8 cellular contexts compared by ENCODE assay signal in genomic region chr4:37389967-37390580, GRCh38.
A peak's percentile ranks its signal among the peaks of the same experiment; 100 is the strongest.
DNase-seq lines count a peak whose midpoint lies in the region; ATAC-seq and TF ChIP-seq lines count a peak whose summit lies in the region.

No MANE protein-coding gene starts in this region.

- H3K9me3 Mint-ChIP-seq in activated T-helper 2 cell treated with anti-CD3 and anti-CD28 coated beads, Interferon-gamma antibody, Interleukin-2, Interleukin-4, amounts not matched to agents 10 μg/mL and 5 μg/mL and 100 μg/mL, durations not matched to agents 14 hours and 24 hours and 36 hours, result no peaks in the 10 kb centered on the region

- H3K4me1 ChIP-seq in mammary epithelial cell (ENCODE audit: insufficient read depth, low read length), result no peaks in the 10 kb centered on the region
- peaks cover 7% of the 10 kb centered on the region for H3K4me1 ChIP-seq in lower lobe of right lung

- WGBS in mammary epithelial cell (ENCODE audit: low coverage, missing lambda C conversion rate), result 27% methylated on average over 7 of the region's 7 CpGs

- H3K4me3 Mint-ChIP-seq in activated T-helper 2 cell treated with anti-CD3 and anti-CD28 coated beads, Interferon-gamma antibody, Interleukin-2, Interleukin-4, amounts not matched to agents 10 μg/mL and 5 μg/mL and 100 μg/mL, durations not matched to agents 14 hours and 24 hours and 36 hours (ENCODE audit: low read depth), result no peak overlapping the region

- intact Hi-C loops in mammary epithelial cell (cut with micrococcal nuclease) (loop anchor here (1.0 kb wide), 1 partner anchor 1039 kb away; no protein-coding TSS in a partner anchor), lower lobe of right lung (cut with DNase I) (no loop called here)
- intact Hi-C loops in activated T-helper 2 cell treated with anti-CD3 and anti-CD28 coated beads, Interferon-gamma antibody, Interleukin-2, Interleukin-4, amounts not matched to agents 10 μg/mL and 5 μg/mL and 100 μg/mL, durations not matched to agents 14 hours and 24 hours and 36 hours (cut with micrococcal nuclease), result loop anchor here (5.0 to 10.0 kb wide), 2 partner anchors 985 to 1038 kb away; no protein-coding TSS in a partner anchor

- H3K27me3 ChIP-seq in mammary epithelial cell (ENCODE audit: insufficient read depth, low read length) (no peaks in the 10 kb centered on the region), lower lobe of right lung (ENCODE audit: low read depth) (no peaks in the 10 kb centered on the region)

- H3K9me3 ChIP-seq in mammary epithelial cell (replicated peaks; ENCODE audit: insufficient read depth, low read length) (no peaks in the 10 kb centered on the region), lower lobe of right lung (no peaks in the 10 kb centered on the region)

- no peak overlapping the region for H3K9ac ChIP-seq in mammary epithelial cell (ENCODE audit: insufficient read depth, low read length)

- CTCF ChIA-PET in mammary epithelial cell (lab: Charles Lee; ENCODE audit: low non-redundant PET), result no interaction called here

- no TSS peak for BruUV-seq in mammary epithelial cell (replicated peaks; lab: Mats Ljungman, UMichigan)

- DNase-seq in NCI-H82 (lab: John Stamatoyannopoulos, UW), result peak; percentile 66
- no peak for DNase-seq in NCI-H82 treated with DMSO at 0.1 percent for 48 hours (lab: John Stamatoyannopoulos, UW; ENCODE audit: unreplicated experiment)
- DNase-seq in NOMO-1 (lab: John Stamatoyannopoulos, UW; ENCODE audit: unreplicated experiment in 2 of 2), result peak; percentile 71 to 73
- DNase-seq in mammary epithelial cell, result peak; percentile 29
- DNase-seq in lower lobe of right lung, result no peak
- DNase-seq in activated T-helper 2 cell treated with anti-CD3 and anti-CD28 coated beads, Interferon-gamma antibody, Interleukin-2, Interleukin-4, amounts not matched to agents 10 μg/mL and 5 μg/mL and 100 μg/mL, durations not matched to agents 14 hours and 24 hours and 36 hours (ENCODE audit: low spot score), result no peak

- H3K4me3 ChIP-seq in mammary epithelial cell (replicated peaks in 1 of 3; ENCODE audit: insufficient read depth in 1 of 3, low read depth in 2 of 3, low read length in 3 of 3) (no peak overlapping the region), lower lobe of right lung (no peak overlapping the region)

- no peaks in the 10 kb centered on the region for H4K20me1 ChIP-seq in mammary epithelial cell (ENCODE audit: insufficient read depth, low read length)

- H3K36me3 ChIP-seq in mammary epithelial cell (ENCODE audit: insufficient read depth, low read length) (no peaks in the 10 kb centered on the region), lower lobe of right lung (no peaks in the 10 kb centered on the region)

- H3K4me1 Mint-ChIP-seq in activated T-helper 2 cell treated with anti-CD3 and anti-CD28 coated beads, Interferon-gamma antibody, Interleukin-2, Interleukin-4, amounts not matched to agents 10 μg/mL and 5 μg/mL and 100 μg/mL, durations not matched to agents 14 hours and 24 hours and 36 hours (ENCODE audit: low read depth), result peaks cover 8% of the 10 kb centered on the region

- no peak overlapping the region for H2AFZ ChIP-seq in mammary epithelial cell (ENCODE audit: low read depth, low read length)

- peaks cover 2% of the 10 kb centered on the region for H3K27me3 Mint-ChIP-seq in activated T-helper 2 cell treated with anti-CD3 and anti-CD28 coated beads, Interferon-gamma antibody, Interleukin-2, Interleukin-4, amounts not matched to agents 10 μg/mL and 5 μg/mL and 100 μg/mL, durations not matched to agents 14 hours and 24 hours and 36 hours (ENCODE audit: low read depth)

- in situ Hi-C loops in mammary epithelial cell (cut with MboI; ENCODE audit: low sequenced_read_pairs in 2 of 2), result loop anchor here in 1 of 2 donors (25.0 kb wide), 1 partner anchor 978 kb away; no protein-coding TSS in a partner anchor

- dilution Hi-C loops in mammary epithelial cell (cut with HindIII; ENCODE audit: low sequenced_read_pairs), result no loop called here

- H3K4me2 ChIP-seq in mammary epithelial cell (ENCODE audit: insufficient read depth, low read depth, low read length), result no peak overlapping the region

- peak; percentile 71 to 74 for TF ChIP-seq CTCF in mammary epithelial cell (conservative IDR thresholded peaks at IDR 0.05 in 1 of 2, IDR thresholded peaks at IDR 0.05 in 1 of 2; ENCODE audit: extremely low read depth in 1 of 2, insufficient read depth in 1 of 2, low read depth in 1 of 2, low read length in 2 of 2)
- peak; percentile 68 for TF ChIP-seq CTCF in lower lobe of right lung (IDR thresholded peaks at IDR 0.05)

- no peaks in the 10 kb centered on the region for H3K79me2 ChIP-seq in mammary epithelial cell (ENCODE audit: insufficient read depth, low read length)

- peak; percentile 80 for ATAC-seq in GM19455 (IDR thresholded peaks at IDR 0.05; ENCODE audit: unreplicated experiment)
- ATAC-seq in HG03469 (IDR thresholded peaks at IDR 0.05; ENCODE audit: unreplicated experiment), result peak; percentile 47
- ATAC-seq in lower lobe of right lung, result peak; percentile 71 to 75

- H3K27ac ChIP-seq in mammary epithelial cell (ENCODE audit: insufficient read depth, low read depth, low read length), result no peak overlapping the region
- no peak overlapping the region for H3K27ac ChIP-seq in lower lobe of right lung

- H3K36me3 Mint-ChIP-seq in activated T-helper 2 cell treated with anti-CD3 and anti-CD28 coated beads, Interferon-gamma antibody, Interleukin-2, Interleukin-4, amounts not matched to agents 10 μg/mL and 5 μg/mL and 100 μg/mL, durations not matched to agents 14 hours and 24 hours and 36 hours (ENCODE audit: low read depth), result no peaks in the 10 kb centered on the region

- H3K27ac Mint-ChIP-seq in activated T-helper 2 cell treated with anti-CD3 and anti-CD28 coated beads, Interferon-gamma antibody, Interleukin-2, Interleukin-4, amounts not matched to agents 10 μg/mL and 5 μg/mL and 100 μg/mL, durations not matched to agents 14 hours and 24 hours and 36 hours, result no peak overlapping the region

Comparison
In these comparisons a context has a peak if more than half of its experiments do, and no peak if none do; other contexts are left out.
1. DNase-seq: peak in NCI-H82 (single experiment), NOMO-1 (2 of 2) and mammary epithelial cell (single experiment); none in NCI-H82 treated with DMSO at 0.1 percent for 48 hours (single experiment), lower lobe of right lung (single experiment) and activated T-helper 2 cell treated with anti-CD3 and anti-CD28 coated beads, Interferon-gamma antibody, Interleukin-2, Interleukin-4, amounts not matched to agents 10 μg/mL and 5 μg/mL and 100 μg/mL, durations not matched to agents 14 hours and 24 hours and 36 hours (single experiment).
2. Peak in every context shown above with its lines, with median percentiles within 50 percentile points of each other: ATAC-seq.